Comparison of ENCODE assay signal across 8 cellular contexts in genomic region chr7:28389504-28390385, GRCh38. TPM values are rescaled to one million over a fixed set of nuclear protein-coding genes. Genes with fewer than 3 reads are reported as not detected.
DNase-seq lines count a peak whose midpoint lies in the region; ATAC-seq, FAIRE-seq and TF ChIP-seq lines count a peak whose summit lies in the region.

No MANE protein-coding gene starts in this region.

- no peak overlapping the region for H3K9ac ChIP-seq in K562 (ENCODE audit: insufficient read depth in 1 of 2, low read depth in 2 of 2, low read length in 2 of 2)

- TF ChIP-seq RAD21 in K562 (CRISPR knock-in tag; conservative IDR thresholded peaks at IDR 0.05 in 1 of 2, IDR thresholded peaks at IDR 0.05 in 1 of 2), result peak; percentile 52 to 63

- no peak for TF ChIP-seq EP300 in K562 (IDR thresholded peaks at IDR 0.05; ENCODE audit: low read length)

- intact Hi-C loops in K562 (cut with micrococcal nuclease), result loop anchor here (1.0 kb wide), 2 partner anchors 237 to 465 kb away; no protein-coding TSS in a partner anchor

- H3K4me1 ChIP-seq in K562 (replicated peaks in 1 of 2; ENCODE audit: control insufficient read depth in 2 of 2, insufficient read depth in 2 of 2, low read length in 2 of 2), result no peaks in the 10 kb centered on the region

- no peak overlapping the region for H2AFZ ChIP-seq in K562 (ENCODE audit: low read depth, low read length)

- peak; percentile 39 to 79 (median 63); a peak in 5 of 6 replicates for TF ChIP-seq CTCF in K562 (IDR thresholded peaks at IDR 0.05 in 2 of 3, conservative IDR thresholded peaks at IDR 0.05 in 1 of 3; ENCODE audit: insufficient read depth in 2 of 3, low read depth in 1 of 3, low read length in 3 of 3)

- CTCF ChIA-PET in K562 (lab: Yijun Ruan, JAX; ENCODE audit: low intra/inter-chr PET ratio), result interaction anchor here (0.6 to 1.8 kb wide), 10 partner anchors 62 to 1015 kb away, joined by 3 to 13 read pairs (median 4); no protein-coding TSS in a partner anchor

- 3% methylated on average over 14 of the region's 14 CpGs for WGBS in K562 (ENCODE audit: insufficient coverage, low coverage, missing lambda C conversion rate)

- no peaks in the 10 kb centered on the region for H3K9me3 ChIP-seq in K562 (replicated peaks; ENCODE audit: control insufficient read depth, insufficient read depth, low read depth, low read length)

- POLR2A ChIA-PET in K562 (lab: Yijun Ruan, JAX), result no interaction called here

- in situ Hi-C loops in K562 (cut with MboI), result loop anchor here (10.0 kb wide), 2 partner anchors 235 to 465 kb away; no protein-coding TSS in a partner anchor

- peak; percentile 44 for DNase-seq in AG08395 (ENCODE audit: low spot score)
- peak; percentile 73 for DNase-seq in H4 (ENCODE audit: low spot score)
- DNase-seq in NCI-H345 treated with DMSO at 0.1 percent for 48 hours (lab: John Stamatoyannopoulos, UW; ENCODE audit: unreplicated experiment), result peak; percentile 69
- peak; percentile 13 to 52 (median 42) for DNase-seq in K562 (ENCODE audit: extremely low read depth in 1 of 4, low spot score in 3 of 4)
- peak; percentile 90 for DNase-seq in inferior parietal cortex (ENCODE audit: extremely low spot score)
- DNase-seq in superior temporal gyrus (ENCODE audit: extremely low spot score), result peak; percentile 96
- no peak for DNase-seq in central memory CD4-positive, alpha-beta T cell

- H3K4me2 ChIP-seq in K562 (ENCODE audit: insufficient read depth, low read length), result no peak overlapping the region

- ATAC-seq in K562 (no peak), GM18909 (IDR thresholded peaks at IDR 0.05; ENCODE audit: poor library complexity, unreplicated experiment) (no peak)

- H3K9me1 ChIP-seq in K562 (ENCODE audit: control insufficient read depth, insufficient read depth, low read length), result no peaks in the 10 kb centered on the region

- no TSS peak for BruUV-seq in K562 (replicated peaks; lab: Mats Ljungman, UMichigan)

- TF ChIP-seq POLR2A in K562 (conservative IDR thresholded peaks at IDR 0.05), result no peak

- no peaks in the 10 kb centered on the region for H3K79me2 ChIP-seq in K562 (ENCODE audit: control insufficient read depth, insufficient read depth, low read length)

- no peaks in the 10 kb centered on the region for H3K27me3 ChIP-seq in K562 (ENCODE audit: control insufficient read depth in 2 of 2, insufficient read depth in 2 of 2, low read length in 2 of 2)

- no peaks in the 10 kb centered on the region for H3K36me3 ChIP-seq in K562 (ENCODE audit: control insufficient read depth, insufficient read depth, low read length)

- no peak overlapping the region for H3K27ac ChIP-seq in K562 (ENCODE audit: extremely low read depth, low read depth, low read length)

- H4K20me1 ChIP-seq in K562 (replicated peaks; ENCODE audit: control insufficient read depth, insufficient read depth, low read length), result no peaks in the 10 kb centered on the region

- FAIRE-seq in K562 (lab: Jason Lieb, UNC), result peak; percentile 83

- no peak overlapping the region for H3K4me3 ChIP-seq in K562

TF ChIP-seq in K562, 482 proteins besides CTCF, POLR2A, EP300 and RAD21:
- TF ChIP-seq SMARCE1 (IDR thresholded peaks at IDR 0.05), result no peak
- peak; percentile 97 for TF ChIP-seq ZNF384 (IDR thresholded peaks at IDR 0.05; ENCODE audit: low read depth, low read length)
- TF ChIP-seq BMI1 (IDR thresholded peaks at IDR 0.05; ENCODE audit: low read length), result no peak
- TF ChIP-seq DEAF1 (CRISPR knock-in tag; IDR thresholded peaks at IDR 0.05), result 0 out of 2 replicates have a peak, but pooled peaks have one; percentile 31
- TF ChIP-seq NFRKB (IDR thresholded peaks at IDR 0.05; ENCODE audit: low read depth), result no peak

RNA-seq across cellular contexts. Expression of gene CREB5, which starts 22.6 kb away (rescaled TPM):
- total RNA-seq in H4 (2014; rRNA removed; shearing (Covaris generic)), result 8.0 and 13.7 TPM in 2 replicates
- 0.83 and 1.1 TPM in 2 replicates for total RNA-seq in K562 (2011; cell fraction: chromatin; rRNA removed; ENCODE audit: low replicate concordance)
- 0.67 and 1.4 TPM in 2 replicates for total RNA-seq in K562 (2011; cell fraction: nucleolus; rRNA removed)
- 1.2 and 3.1 TPM in 2 replicates for total RNA-seq in K562 (2011; cell fraction: nucleoplasm; rRNA removed)
- total RNA-seq in K562 (2014; rRNA removed) (1.7 and 1.9 TPM in 2 replicates), K562 (2014; rRNA removed; fragmentation: Illumina TruSeq; extraction: Trizol) (2.4 and 3.2 TPM in 2 replicates), K562 (2015; rRNA removed; fragmentation: Illumina TruSeq; extraction: Trizol) (2.9 and 3.1 TPM in 2 replicates), K562 (2021) (3.6 and 6.4 TPM in 2 replicates)
- polyA plus RNA-seq in K562 (2011; rRNA removed) (0.33 and 0.37 TPM in 2 replicates), K562 (2014; fragmentation: Illumina TruSeq; extraction: Trizol) (3.9 and 4.0 TPM in 2 replicates), K562 (2014; fragmentation: Nextera tagmentation; extraction: Ambion mirVana) (1 to 10 TPM in 1 of 2 experiments, under 1 TPM in 1; 0.99 to 1.2 TPM), K562 (2014; rRNA removed) (1.8 and 2.1 TPM in 2 replicates)
- 0.46 and 1.3 TPM in 2 replicates for polyA plus RNA-seq in K562 (2011; cell fraction: cytosol; rRNA removed)
- 1.3 and 1.9 TPM in 2 replicates for polyA plus RNA-seq in K562 (2011; cell fraction: nucleus; rRNA removed)
- polyA plus RNA-seq in K562 (2012), result 2.8 and 9.0 TPM in 2 replicates
- 1.1 and 1.2 TPM in 2 replicates for polyA minus RNA-seq in K562 (2011; rRNA and poly(A)+ RNA removed)
- 1.5 TPM in 1 of 2 replicates, not detected in the other for polyA minus RNA-seq in K562 (2011; cell fraction: cytosol; rRNA and poly(A)+ RNA removed)
- 1.9 and 2.1 TPM in 2 replicates for polyA minus RNA-seq in K562 (2011; cell fraction: nucleus; rRNA and poly(A)+ RNA removed)
